9 cellular contexts compared by ENCODE assay signal in genomic region chr7:151877911-151878835, GRCh38. TPM values are rescaled to one million over a fixed set of nuclear protein-coding genes. Genes with fewer than 3 reads are reported as not detected.
DNase-seq lines count a peak whose midpoint lies in the region; ATAC-seq and TF ChIP-seq lines count a peak whose summit lies in the region.
"Had no signal": no experiment of that assay in that cellular context is flagged by ENCODE, and none has a peak within 500 bp of the region (broad histone marks: within the 10 kb centered on the region; RNA-seq: fewer than 3 reads in every experiment).

No MANE protein-coding gene starts in this region.

- H3K9me3 Mint-ChIP-seq in IgD-negative memory B cell, result peaks cover 0 to 3% (median 0%) of the 10 kb centered on the region in 3 donors
- H3K9me3 Mint-ChIP-seq in nephron progenitor cell, result no peaks in the 10 kb centered on the region

- H3K4me1 Mint-ChIP-seq in IgD-negative memory B cell, result peaks cover 6 to 11% (median 9%) of the 10 kb centered on the region in 3 donors
- peaks cover 7% of the 10 kb centered on the region for H3K4me1 Mint-ChIP-seq in nephron progenitor cell

- CTCF ChIA-PET in A673 (lab: Charles Lee), result no interaction called here

- POLR2A ChIA-PET in A673 (lab: Charles Lee; ENCODE audit: low non-redundant PET), result no interaction called here

- BruUV-seq in A673 (replicated peaks; lab: Mats Ljungman, UMichigan), result TSS peak; percentile 52

- ATAC-seq in HG02763 (IDR thresholded peaks at IDR 0.05; ENCODE audit: unreplicated experiment), result no peak
- no peak for ATAC-seq in GM21447 (IDR thresholded peaks at IDR 0.05; ENCODE audit: unreplicated experiment)

- H3K36me3 Mint-ChIP-seq in IgD-negative memory B cell (no peaks in the 10 kb centered on the region), nephron progenitor cell (ENCODE audit: low read depth) (no peaks in the 10 kb centered on the region)

- no peaks in the 10 kb centered on the region for H3K27me3 ChIP-seq in A673 (replicated peaks; ENCODE audit: insufficient read depth, low read depth, low read length, poor library complexity)
- no peaks in the 10 kb centered on the region for H3K27me3 ChIP-seq in effector memory CD4-positive, alpha-beta T cell (replicated peaks; ENCODE audit: control insufficient read depth, insufficient read depth, low read length, poor library complexity, severe bottlenecking)

- no peak for TF ChIP-seq CTCF in A673 (conservative IDR thresholded peaks at IDR 0.05; ENCODE audit: low read depth, low read length)
- no peak for TF ChIP-seq CTCF in nephron progenitor cell (IDR thresholded peaks at IDR 0.05)

- H3K9me3 ChIP-seq in A673 (ENCODE audit: low read depth, low read length, poor library complexity, severe bottlenecking), result no peaks in the 10 kb centered on the region
- H3K9me3 ChIP-seq in effector memory CD4-positive, alpha-beta T cell (ENCODE audit: control insufficient read depth, low read length), result no peaks in the 10 kb centered on the region

- intact Hi-C loops in A673 (cut with micrococcal nuclease; ENCODE audit: unreplicated experiment), result loop anchor here (5.0 kb wide), 1 partner anchor 96 kb away; no protein-coding TSS in a partner anchor

- peak overlapping the region; percentile 76 for H3K27ac ChIP-seq in A673 (ENCODE audit: low read depth, low read length, poor library complexity, severe bottlenecking)
- H3K27ac ChIP-seq in effector memory CD4-positive, alpha-beta T cell (ENCODE audit: insufficient read depth, low read length, poor library complexity, severe bottlenecking), result no peak overlapping the region
- H3K27ac ChIP-seq: foreskin keratinocyte had no signal

- peaks cover 3% of the 10 kb centered on the region for H3K27me3 Mint-ChIP-seq in IgD-negative memory B cell
- H3K27me3 Mint-ChIP-seq in nephron progenitor cell (ENCODE audit: low read depth, poor library complexity), result peaks cover 78% of the 10 kb centered on the region

- no peaks in the 10 kb centered on the region for H3K36me3 ChIP-seq in A673 (ENCODE audit: insufficient read depth, low read length, poor library complexity, severe bottlenecking)
- H3K36me3 ChIP-seq in effector memory CD4-positive, alpha-beta T cell (ENCODE audit: control insufficient read depth, insufficient read depth, low read length), result no peaks in the 10 kb centered on the region

- H3K4me1 ChIP-seq in A673 (ENCODE audit: insufficient read depth, low read length, poor library complexity, severe bottlenecking), result peaks cover 15% of the 10 kb centered on the region
- H3K4me1 ChIP-seq in effector memory CD4-positive, alpha-beta T cell (ENCODE audit: control insufficient read depth, insufficient read depth, low read length, poor library complexity, severe bottlenecking), result peaks cover 16% of the 10 kb centered on the region
- H3K4me1 ChIP-seq: foreskin keratinocyte had no signal

- peak overlapping the region; percentile 83 for H3K4me3 ChIP-seq in A673 (ENCODE audit: low read depth, low read length, poor library complexity, severe bottlenecking)
- peak overlapping the region; percentile 99 for H3K4me3 ChIP-seq in effector memory CD4-positive, alpha-beta T cell (ENCODE audit: insufficient read depth, low read depth, low read length, poor library complexity, severe bottlenecking)

- DNase-seq in A673 (ENCODE audit: low spot score) (no peak), nephron progenitor cell (peak; percentile 33), SW 1271 (lab: John Stamatoyannopoulos, UW) (no peak), globus pallidus (ENCODE audit: low spot score) (no peak)
- no peak for DNase-seq in effector memory CD4-positive, alpha-beta T cell
- DNase-seq: foreskin keratinocyte had no signal

- H3K4me3 Mint-ChIP-seq in IgD-negative memory B cell (peak overlapping the region; percentile 83 to 97 (median 84)), nephron progenitor cell (peak overlapping the region; percentile 63)

- peak overlapping the region in 2 of 3 donors; percentile 50 to 99 for H3K27ac Mint-ChIP-seq in IgD-negative memory B cell
- no peak overlapping the region for H3K27ac Mint-ChIP-seq in nephron progenitor cell

RNA-seq across cellular contexts. Expression of gene PRKAG2, which starts 1.3 kb away (rescaled TPM):
- total RNA-seq in A673 (2021), result 10.3 and 11.6 TPM in 2 replicates
- polyA plus RNA-seq in IgD-negative memory B cell, result 21.3 TPM
